In genomic region chr12:101685121-101685520, GRCh38 we compare ENCODE assay signal across 32 cellular contexts. TPM values are rescaled to one million over a fixed set of nuclear protein-coding genes. Genes with fewer than 3 reads are reported as not detected.
"Had no signal": no experiment of that assay in that cellular context is flagged by ENCODE, and none has a peak within 500 bp of the region (broad histone marks: within the 10 kb centered on the region; RNA-seq: fewer than 3 reads in every experiment).

No MANE protein-coding gene starts in this region.

- H3K4me3 ChIP-seq: breast epithelium, esophagus muscularis mucosa, left lung, lower lobe of right lung, mucosa of descending colon, stomach, thyroid gland, upper lobe of left lung, vagina had no signal

- H3K36me3 ChIP-seq: breast epithelium, esophagus muscularis mucosa, left lung, lower lobe of right lung, stomach, thyroid gland, upper lobe of left lung, vagina had no signal

- H3K27ac Mint-ChIP-seq: activated naive CD8-positive, alpha-beta T cell; natural killer cell treated with Interleukin-12 subunit alpha and Interleukin-12 subunit beta and Interleukin-15 and Interleukin-18, amount 100 ng/mL, for 72 hours; stimulated activated memory B cell treated with anti-CD40 and anti-IgM and Interleukin-4, amounts not matched to agents 10 μg/mL and 1 μg/mL and 100 μg/mL, for 72 hours; T-helper 2 cell treated with Interferon-gamma antibody and Interleukin-4, amounts not matched to agents 5 μg/mL and 100 μg/mL, for 36 hours had no signal

- H3K9me3 Mint-ChIP-seq: central memory CD8-positive, alpha-beta T cell; natural killer cell treated with Interleukin-12 subunit alpha and Interleukin-12 subunit beta and Interleukin-15 and Interleukin-18, amount 100 ng/mL, for 72 hours; stimulated activated memory B cell treated with anti-CD40 and anti-IgM and Interleukin-4, amounts not matched to agents 10 μg/mL and 1 μg/mL and 100 μg/mL, for 72 hours; T-helper 2 cell treated with Interferon-gamma antibody and Interleukin-4, amounts not matched to agents 5 μg/mL and 100 μg/mL, for 36 hours had no signal

- H3K27ac ChIP-seq: esophagus muscularis mucosa, left lung, lower lobe of right lung, stomach, thyroid gland, upper lobe of left lung, vagina, VCaP had no signal

- H3K9me3 ChIP-seq: breast epithelium, esophagus muscularis mucosa, left lung, lower lobe of right lung, mucosa of descending colon, stomach, thyroid gland, upper lobe of left lung, vagina had no signal

- ATAC-seq: left lung; lower lobe of right lung; mucosa of descending colon; natural killer cell treated with Interleukin-12 subunit alpha and Interleukin-12 subunit beta and Interleukin-15 and Interleukin-18, amount 100 ng/mL, for 72 hours; sciatic nerve; stimulated activated memory B cell treated with anti-CD40 and anti-IgM and Interleukin-4, amounts not matched to agents 10 μg/mL and 1 μg/mL and 100 μg/mL, for 72 hours had no signal

- H3K36me3 Mint-ChIP-seq: natural killer cell treated with Interleukin-12 subunit alpha and Interleukin-12 subunit beta and Interleukin-15 and Interleukin-18, amount 100 ng/mL, for 72 hours; stimulated activated memory B cell treated with anti-CD40 and anti-IgM and Interleukin-4, amounts not matched to agents 10 μg/mL and 1 μg/mL and 100 μg/mL, for 72 hours had no signal

- H3K27me3 ChIP-seq: breast epithelium, esophagus muscularis mucosa, left lung, stomach, thyroid gland, upper lobe of left lung, vagina had no signal

- H3K4me1 Mint-ChIP-seq: central memory CD8-positive, alpha-beta T cell; stimulated activated memory B cell treated with anti-CD40 and anti-IgM and Interleukin-4, amounts not matched to agents 10 μg/mL and 1 μg/mL and 100 μg/mL, for 72 hours had no signal

- H3K27me3 Mint-ChIP-seq: stimulated activated memory B cell treated with anti-CD40 and anti-IgM and Interleukin-4, amounts not matched to agents 10 μg/mL and 1 μg/mL and 100 μg/mL, for 72 hours had no signal

- H3K4me3 Mint-ChIP-seq: activated naive CD8-positive, alpha-beta T cell; central memory CD8-positive, alpha-beta T cell; natural killer cell treated with Interleukin-12 subunit alpha and Interleukin-12 subunit beta and Interleukin-15 and Interleukin-18, amount 100 ng/mL, for 72 hours; stimulated activated memory B cell treated with anti-CD40 and anti-IgM and Interleukin-4, amounts not matched to agents 10 μg/mL and 1 μg/mL and 100 μg/mL, for 72 hours; T-helper 2 cell treated with Interferon-gamma antibody and Interleukin-4, amounts not matched to agents 5 μg/mL and 100 μg/mL, for 36 hours had no signal

- DNase-seq: activated CD4-positive, alpha-beta T cell treated with anti-CD3 and anti-CD28 coated beads for 4 hours; activated CD4-positive, alpha-beta T cell treated with anti-CD3 and anti-CD28 coated beads, Interleukin-2, amount 50 U/mL, for 4 hours; activated CD8-positive, alpha-beta memory T cell treated with anti-CD3 and anti-CD28 coated beads for 24 hours; activated effector memory CD4-positive, alpha-beta T cell treated with Interleukin-2 at 50 U/mL for 16 hours; activated naive CD4-positive, alpha-beta T cell treated with Interleukin-2 at 50 U/mL for 16 hours; dermis blood vessel endothelial cell; effector CD4-positive, alpha-beta T cell; foreskin melanocyte; glutamatergic neuron; left lung; lower lobe of right lung; mesendoderm; mucosa of descending colon; posterior cingulate gyrus; small intestine; stimulated activated CD4-positive, alpha-beta T cell treated with anti-CD3 and anti-CD28 coated beads, Interleukin-1b, Interleukin-23, amount 100 ng/mL, for 48 hours; stimulated activated CD4-positive, alpha-beta T cell treated with anti-CD3 and anti-CD28 coated beads, Interleukin-4, amount 100 ng/mL, for 4 hours; stimulated activated CD8-positive, alpha-beta memory T cell treated with anti-CD3 and anti-CD28 coated beads, Interleukin-4, amount 100 ng/mL, for 48 hours; stomach; T-helper 1 cell; thyroid gland; upper lobe of left lung had no signal

- H3K4me1 ChIP-seq: breast epithelium, left lung, lower lobe of right lung, upper lobe of left lung, vagina had no signal

RNA-seq across cellular contexts. Expression of gene SYCP3, which starts 54.1 kb away (rescaled TPM):
- total RNA-seq: dermis blood vessel endothelial cell, esophagus muscularis mucosa, sciatic nerve, vagina had no signal
